Comparison of ENCODE assay signal across 1 cellular context in the genomic region with DNA sequence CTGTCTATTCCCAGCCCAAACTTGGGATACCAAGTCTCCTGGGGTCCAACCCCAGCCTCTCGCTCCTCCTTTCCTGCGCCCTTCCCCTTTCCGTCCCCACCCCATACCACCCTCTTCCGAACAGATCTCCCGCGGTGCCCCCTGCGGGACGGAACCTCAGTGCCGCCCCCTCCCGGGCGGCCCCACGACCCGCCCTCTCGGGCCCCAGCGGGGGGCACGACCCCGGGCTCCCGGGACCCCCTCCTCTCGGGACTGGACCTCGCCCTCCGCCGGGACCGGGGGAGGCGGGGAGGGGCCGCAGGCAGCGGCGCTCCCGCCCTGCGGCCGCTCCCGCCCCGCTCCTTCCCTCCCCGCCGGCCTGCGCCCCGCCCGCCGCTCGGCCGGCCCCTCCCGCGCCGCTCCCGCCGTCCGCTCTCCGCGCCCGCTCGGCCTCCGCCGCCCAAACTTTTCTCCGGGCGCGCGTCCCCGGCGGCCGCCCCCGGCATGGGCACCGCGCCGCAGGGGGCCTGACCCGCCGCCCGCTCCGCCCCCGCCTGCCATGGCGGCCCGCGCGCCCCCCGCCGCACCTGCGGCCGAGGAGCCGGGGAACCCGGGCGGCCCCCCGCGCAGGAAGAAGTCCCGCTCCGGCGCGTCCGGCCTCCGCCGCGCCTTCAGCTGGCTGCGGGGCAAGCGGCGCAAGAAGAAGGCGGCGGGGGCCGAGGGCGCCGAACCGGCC.
A peak's percentile ranks its signal among the peaks of the same experiment; 100 is the strongest.
TF ChIP-seq lines count a peak whose summit lies in the region.

No MANE protein-coding gene starts in this region.

TF ChIP-seq in HepG2, 621 proteins besides CTCF, POLR2A, EP300 and RAD21 (continued from another document and continues in another):
- no peak for TF ChIP-seq ZBTB4 (CRISPR knock-in tag; IDR thresholded peaks at IDR 0.05; ENCODE audit: borderline replicate concordance)
- no peak for TF ChIP-seq SMAD3 (CRISPR knock-in tag; IDR thresholded peaks at IDR 0.05)
- 0 out of 2 replicates have a peak, but pooled peaks have one; percentile 30 for TF ChIP-seq NR2F6 (IDR thresholded peaks at IDR 0.05)
- peak; percentile 70 for TF ChIP-seq NR2F6 (CRISPR knock-in tag; IDR thresholded peaks at IDR 0.05)
- no peak for TF ChIP-seq ZMAT5 (CRISPR knock-in tag; IDR thresholded peaks at IDR 0.05; ENCODE audit: borderline replicate concordance, low read depth)
- no peak for TF ChIP-seq ZNF33B (CRISPR knock-in tag; IDR thresholded peaks at IDR 0.05)
- TF ChIP-seq ZNF597 (CRISPR knock-in tag; IDR thresholded peaks at IDR 0.05), result no peak
- TF ChIP-seq, protein P1, sequence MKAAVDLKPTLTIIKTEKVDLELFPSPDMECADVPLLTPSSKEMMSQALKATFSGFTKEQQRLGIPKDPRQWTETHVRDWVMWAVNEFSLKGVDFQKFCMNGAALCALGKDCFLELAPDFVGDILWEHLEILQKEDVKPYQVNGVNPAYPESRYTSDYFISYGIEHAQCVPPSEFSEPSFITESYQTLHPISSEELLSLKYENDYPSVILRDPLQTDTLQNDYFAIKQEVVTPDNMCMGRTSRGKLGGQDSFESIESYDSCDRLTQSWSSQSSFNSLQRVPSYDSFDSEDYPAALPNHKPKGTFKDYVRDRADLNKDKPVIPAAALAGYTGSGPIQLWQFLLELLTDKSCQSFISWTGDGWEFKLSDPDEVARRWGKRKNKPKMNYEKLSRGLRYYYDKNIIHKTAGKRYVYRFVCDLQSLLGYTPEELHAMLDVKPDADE (CRISPR knock-in tag; IDR thresholded peaks at IDR 0.05), result no peak
- no peak for TF ChIP-seq KDM3A (CRISPR knock-in tag; IDR thresholded peaks at IDR 0.05; ENCODE audit: low read depth)
- TF ChIP-seq ZBTB42 (CRISPR knock-in tag; IDR thresholded peaks at IDR 0.05), result no peak
- no peak for TF ChIP-seq KLF16 (CRISPR knock-in tag; IDR thresholded peaks at IDR 0.05)
- TF ChIP-seq HNF4G (IDR thresholded peaks at IDR 0.05; ENCODE audit: borderline replicate concordance, low read depth, low read length), result peak; percentile 67; the same call in 1 of the 2 replicates
- TF ChIP-seq HNF4G (CRISPR knock-in tag; IDR thresholded peaks at IDR 0.05; ENCODE audit: borderline replicate concordance, low read depth), result no peak
- TF ChIP-seq, protein P2, sequence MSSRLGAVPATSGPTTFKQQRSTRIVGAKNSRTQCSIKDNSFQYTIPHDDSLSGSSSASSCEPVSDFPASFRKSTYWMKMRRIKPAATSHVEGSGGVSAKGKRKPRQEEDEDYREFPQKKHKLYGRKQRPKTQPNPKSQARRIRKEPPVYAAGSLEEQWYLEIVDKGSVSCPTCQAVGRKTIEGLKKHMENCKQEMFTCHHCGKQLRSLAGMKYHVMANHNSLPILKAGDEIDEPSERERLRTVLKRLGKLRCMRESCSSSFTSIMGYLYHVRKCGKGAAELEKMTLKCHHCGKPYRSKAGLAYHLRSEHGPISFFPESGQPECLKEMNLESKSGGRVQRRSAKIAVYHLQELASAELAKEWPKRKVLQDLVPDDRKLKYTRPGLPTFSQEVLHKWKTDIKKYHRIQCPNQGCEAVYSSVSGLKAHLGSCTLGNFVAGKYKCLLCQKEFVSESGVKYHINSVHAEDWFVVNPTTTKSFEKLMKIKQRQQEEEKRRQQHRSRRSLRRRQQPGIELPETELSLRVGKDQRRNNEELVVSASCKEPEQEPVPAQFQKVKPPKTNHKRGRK (CRISPR knock-in tag; IDR thresholded peaks at IDR 0.05), result no peak
- 0 out of 2 replicates have a peak, but pooled peaks have one; percentile 4 for TF ChIP-seq SALL1 (CRISPR knock-in tag; IDR thresholded peaks at IDR 0.05)
- no peak for TF ChIP-seq ZNF235 (CRISPR knock-in tag; IDR thresholded peaks at IDR 0.05; ENCODE audit: borderline replicate concordance)
- TF ChIP-seq, protein P3, sequence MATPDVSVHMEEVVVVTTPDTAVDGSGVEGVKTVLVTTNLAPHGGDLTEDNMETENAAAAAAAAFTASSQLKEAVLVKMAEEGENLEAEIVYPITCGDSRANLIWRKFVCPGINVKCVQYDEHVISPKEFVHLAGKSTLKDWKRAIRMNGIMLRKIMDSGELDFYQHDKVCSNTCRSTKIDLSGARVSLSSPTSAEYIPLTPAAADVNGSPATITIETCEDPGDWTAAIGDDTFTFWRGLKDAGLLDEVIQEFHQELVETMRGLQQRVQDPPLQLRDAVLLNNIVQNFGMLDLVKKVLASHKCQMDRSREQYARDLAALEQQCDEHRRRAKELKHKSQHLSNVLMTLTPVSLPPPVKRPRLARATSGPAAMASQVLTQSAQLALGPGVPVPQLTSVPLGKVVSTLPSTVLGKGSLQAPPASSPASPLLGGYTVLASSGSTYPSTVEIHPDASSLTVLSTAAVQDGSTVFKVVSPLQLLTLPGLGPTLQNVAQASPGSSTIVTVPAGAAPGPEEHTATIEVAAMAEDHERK (CRISPR knock-in tag; IDR thresholded peaks at IDR 0.05; ENCODE audit: low read depth), result no peak
- TF ChIP-seq ZNF660 (CRISPR knock-in tag; IDR thresholded peaks at IDR 0.05; ENCODE audit: borderline replicate concordance, low read depth), result no peak
- TF ChIP-seq ZSCAN5A (CRISPR knock-in tag; IDR thresholded peaks at IDR 0.05; ENCODE audit: borderline replicate concordance), result no peak
- no peak for TF ChIP-seq PAF1 (CRISPR knock-in tag; IDR thresholded peaks at IDR 0.05)
- no peak for TF ChIP-seq MZF1 (CRISPR knock-in tag; IDR thresholded peaks at IDR 0.05; ENCODE audit: borderline replicate concordance)
- TF ChIP-seq ZBTB7B (CRISPR knock-in tag; IDR thresholded peaks at IDR 0.05), result peak; percentile 81
- no peak for TF ChIP-seq AFF4 (CRISPR knock-in tag; IDR thresholded peaks at IDR 0.05)
- TF ChIP-seq RNF219 (CRISPR knock-in tag; IDR thresholded peaks at IDR 0.05), result no peak
- TF ChIP-seq KDM1A (CRISPR knock-in tag; IDR thresholded peaks at IDR 0.05), result no peak
- no peak for TF ChIP-seq FOSL2 (CRISPR knock-in tag; IDR thresholded peaks at IDR 0.05)
- 0 out of 2 replicates have a peak, but pooled peaks have one; percentile 20 for TF ChIP-seq ISL2 (CRISPR knock-in tag; IDR thresholded peaks at IDR 0.05)
- TF ChIP-seq RCOR2 (CRISPR knock-in tag; IDR thresholded peaks at IDR 0.05), result no peak
- no peak for TF ChIP-seq EED (CRISPR knock-in tag; IDR thresholded peaks at IDR 0.05)
- no peak for TF ChIP-seq MLX (CRISPR knock-in tag; IDR thresholded peaks at IDR 0.05)
- no peak for TF ChIP-seq ATF7 (IDR thresholded peaks at IDR 0.05)
- no peak for TF ChIP-seq ATF7 (CRISPR knock-in tag; IDR thresholded peaks at IDR 0.05)
- no peak for TF ChIP-seq ZNF3 (CRISPR knock-in tag; IDR thresholded peaks at IDR 0.05)
- no peak for TF ChIP-seq MIXL1 (CRISPR knock-in tag; IDR thresholded peaks at IDR 0.05)
- TF ChIP-seq SRSF1 (optimal IDR thresholded peaks at IDR 0.05; ENCODE audit: low read depth, low read length), result no peak
- TF ChIP-seq ZNF850 (CRISPR knock-in tag; conservative IDR thresholded peaks at IDR 0.05), result no peak
- TF ChIP-seq HOMEZ (CRISPR knock-in tag; IDR thresholded peaks at IDR 0.05; ENCODE audit: low read depth), result no peak
- no peak for TF ChIP-seq IRF2 (CRISPR knock-in tag; IDR thresholded peaks at IDR 0.05)
- TF ChIP-seq ZC3H13 (CRISPR knock-in tag; IDR thresholded peaks at IDR 0.05), result no peak
- no peak for TF ChIP-seq HNRNPLL (IDR thresholded peaks at IDR 0.05; ENCODE audit: low read depth, low read length, poor library complexity, severe bottlenecking)
